ENCODE assay signal across 25 cellular contexts in the genomic region with DNA sequence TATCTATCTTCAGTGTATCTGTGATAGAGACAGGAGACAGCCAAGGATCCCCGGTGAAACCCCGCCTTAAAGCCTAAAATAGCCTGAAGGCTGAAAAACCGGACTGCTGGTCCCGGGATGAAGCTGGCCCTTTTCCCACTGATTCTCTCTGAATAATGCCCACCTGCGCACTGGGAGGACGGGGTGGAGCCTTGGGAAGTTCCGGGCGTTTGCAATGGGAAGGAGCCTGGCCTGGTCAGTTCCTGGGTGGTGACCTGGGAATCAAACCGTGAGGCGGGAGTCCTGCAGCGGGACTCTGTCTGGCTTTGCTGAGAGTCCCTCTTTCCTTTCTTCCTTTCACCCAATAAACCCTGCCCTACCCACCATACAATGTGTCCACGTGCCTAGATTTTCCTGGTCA.
"Had no signal": no experiment of that assay in that cellular context is flagged by ENCODE, and none has a peak within 500 bp of the region (broad histone marks: within the 10 kb centered on the region; RNA-seq: fewer than 3 reads in every experiment).

No MANE protein-coding gene starts in this region.

- H3K4me1 Mint-ChIP-seq: activated CD4-positive, alpha-beta T cell treated with anti-CD3 and anti-CD28 coated beads for 36 hours; central memory CD8-positive, alpha-beta T cell; stimulated activated effector memory CD8-positive, alpha-beta T cell treated with anti-CD3 and anti-CD28 coated beads, Interleukin-12 subunit alpha, Interleukin-12 subunit beta, amount 100 ng/mL, for 72 hours had no signal

- H3K4me3 Mint-ChIP-seq: activated CD4-positive, alpha-beta T cell treated with anti-CD3 and anti-CD28 coated beads for 36 hours; activated T-cell treated with anti-CD3 and anti-CD28 coated beads, Interleukin-2, amount 50 U/mL, for 72 hours; central memory CD8-positive, alpha-beta T cell; nephron progenitor cell; stimulated activated effector memory CD8-positive, alpha-beta T cell treated with anti-CD3 and anti-CD28 coated beads, Interleukin-12 subunit alpha, Interleukin-12 subunit beta, amount 100 ng/mL, for 72 hours; stimulated activated naive CD8-positive, alpha-beta T cell treated with anti-CD3 and anti-CD28 coated beads, Interleukin-15, Interleukin-2, amounts not matched to agents 100 ng/mL and 50 ng/mL, for 24 hours; T-helper 2 cell treated with Interferon-gamma antibody and Interleukin-4, amounts not matched to agents 5 μg/mL and 100 μg/mL, for 36 hours had no signal

- H3K36me3 ChIP-seq: colonic mucosa, left ventricle myocardium inferior, pancreas, sigmoid colon had no signal

- H3K4me3 ChIP-seq: colonic mucosa, hepatocyte, left ventricle myocardium inferior, lung, pancreas, psoas muscle, sigmoid colon had no signal

- DNase-seq: activated CD4-positive, alpha-beta T cell treated with anti-CD3 and anti-CD28 coated beads for 36 hours; activated CD4-positive, CD25-positive, alpha-beta regulatory T cell; activated naive CD4-positive, alpha-beta T cell; activated T-cell treated with anti-CD3 and anti-CD28 coated beads for 4 hours; activated T-cell treated with anti-CD3 and anti-CD28 coated beads, Interleukin-2, amount 50 U/mL, for 72 hours; anterior cingulate cortex; colonic mucosa; effector CD8-positive, alpha-beta T cell; islet precursor cell; left ventricle myocardium inferior; nephron progenitor cell; nucleus accumbens; psoas muscle; sigmoid colon; small intestine; stimulated activated CD4-positive, alpha-beta T cell treated with anti-CD3 and anti-CD28 coated beads, Interleukin-4, amount 100 ng/mL, for 24 hours; T-helper 1 cell had no signal

- H3K9me3 ChIP-seq: colonic mucosa, left ventricle myocardium inferior, pancreas, psoas muscle, sigmoid colon had no signal

- H3K27me3 Mint-ChIP-seq: activated CD4-positive, alpha-beta T cell treated with anti-CD3 and anti-CD28 coated beads for 36 hours; central memory CD8-positive, alpha-beta T cell had no signal

- H3K9me3 Mint-ChIP-seq: nephron progenitor cell; T-helper 2 cell treated with Interferon-gamma antibody and Interleukin-4, amounts not matched to agents 5 μg/mL and 100 μg/mL, for 36 hours had no signal

- H3K27ac ChIP-seq: colonic mucosa, hepatocyte, left ventricle myocardium inferior, pancreas, psoas muscle, sigmoid colon had no signal

- ATAC-seq: activated CD4-positive, alpha-beta T cell treated with anti-CD3 and anti-CD28 coated beads for 36 hours; activated naive CD4-positive, alpha-beta T cell treated with anti-CD3 and anti-CD28 coated beads, Interleukin-2, amount 50 U/mL, for 72 hours; activated T-cell treated with anti-CD3 and anti-CD28 coated beads, Interleukin-2, amount 50 U/mL, for 72 hours; pancreas; psoas muscle; stimulated activated effector memory CD8-positive, alpha-beta T cell treated with anti-CD3 and anti-CD28 coated beads, Interleukin-12 subunit alpha, Interleukin-12 subunit beta, amount 100 ng/mL, for 72 hours had no signal

- H3K4me1 ChIP-seq: colonic mucosa, left ventricle myocardium inferior, pancreas, psoas muscle, sigmoid colon had no signal

- H3K36me3 Mint-ChIP-seq: activated naive CD4-positive, alpha-beta T cell treated with anti-CD3 and anti-CD28 coated beads, Interleukin-2, amount 50 U/mL, for 72 hours; stimulated activated effector memory CD8-positive, alpha-beta T cell treated with anti-CD3 and anti-CD28 coated beads, Interleukin-12 subunit alpha, Interleukin-12 subunit beta, amount 100 ng/mL, for 72 hours had no signal

- H3K27me3 ChIP-seq: colonic mucosa, hepatocyte, pancreas, sigmoid colon had no signal

- H3K27ac Mint-ChIP-seq: activated CD4-positive, alpha-beta T cell treated with anti-CD3 and anti-CD28 coated beads for 36 hours; activated naive CD4-positive, alpha-beta T cell treated with anti-CD3 and anti-CD28 coated beads, Interleukin-2, amount 50 U/mL, for 72 hours; activated T-cell treated with anti-CD3 and anti-CD28 coated beads, Interleukin-2, amount 50 U/mL, for 72 hours; nephron progenitor cell; stimulated activated effector memory CD8-positive, alpha-beta T cell treated with anti-CD3 and anti-CD28 coated beads, Interleukin-12 subunit alpha, Interleukin-12 subunit beta, amount 100 ng/mL, for 72 hours; stimulated activated naive CD8-positive, alpha-beta T cell treated with anti-CD3 and anti-CD28 coated beads, Interleukin-15, Interleukin-2, amounts not matched to agents 100 ng/mL and 50 ng/mL, for 24 hours; T-helper 2 cell treated with Interferon-gamma antibody and Interleukin-4, amounts not matched to agents 5 μg/mL and 100 μg/mL, for 36 hours had no signal
